Comparison of ENCODE assay signal across 1 cellular context in genomic region chr11:63622318-63622717, GRCh38.
TF ChIP-seq lines count a peak whose summit lies in the region.

No MANE protein-coding gene starts in this region.

TF ChIP-seq in HepG2, 621 proteins besides CTCF, POLR2A, EP300 and RAD21 (continued from another document):
- peak; percentile 46; the same call in 1 of the 2 replicates for TF ChIP-seq ZNF362 (CRISPR knock-in tag; IDR thresholded peaks at IDR 0.05; ENCODE audit: borderline replicate concordance)
- TF ChIP-seq BHLHE40 (IDR thresholded peaks at IDR 0.05; ENCODE audit: low read length) = peak; percentile 43; the same call in 1 of the 2 replicates
- TF ChIP-seq MAX (IDR thresholded peaks at IDR 0.05) = peak; percentile 58; the same call in 1 of the 2 replicates
- TF ChIP-seq MNT (IDR thresholded peaks at IDR 0.05) = peak; percentile 100
